Comparison of ENCODE assay signal across 1 cellular context in the genomic region with DNA sequence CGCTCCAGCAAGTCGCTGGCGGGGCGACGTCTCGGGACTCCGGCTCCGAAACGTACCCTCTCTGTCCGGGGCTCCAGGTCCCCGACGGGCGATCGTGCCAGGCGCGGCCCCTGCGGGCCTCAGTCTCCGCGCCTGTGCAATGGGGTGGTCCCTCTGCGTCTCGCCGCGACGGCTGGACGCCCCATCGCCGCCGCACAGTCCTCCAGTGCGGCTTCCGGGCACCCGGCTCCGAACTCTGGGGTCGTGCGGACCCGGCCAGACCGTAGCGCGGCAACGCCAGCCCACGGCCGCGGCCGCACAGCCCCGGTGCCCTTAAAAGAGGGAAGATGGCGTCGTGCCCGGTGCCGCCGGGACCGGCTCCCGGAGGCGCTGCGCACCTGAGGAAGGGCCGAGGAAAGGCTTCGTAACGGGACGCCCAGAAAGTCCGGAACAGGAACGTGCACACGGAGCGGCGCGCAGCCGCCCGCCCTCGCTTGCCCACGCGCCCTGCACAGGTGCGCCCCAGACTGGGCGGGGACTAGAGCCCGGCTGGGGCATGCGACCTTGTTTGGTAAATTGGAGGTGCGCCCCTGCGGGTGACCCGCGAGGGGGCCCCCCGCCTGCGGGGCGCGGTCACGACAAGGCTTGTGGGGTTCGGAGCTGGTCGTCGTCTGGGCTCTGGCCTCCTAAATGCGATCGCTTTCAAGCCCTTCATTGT.
TF ChIP-seq lines count a peak whose summit lies in the region.

No MANE protein-coding gene starts in this region.

TF ChIP-seq in HCT116, 20 proteins besides CTCF, POLR2A, EP300 and RAD21 (continued from another document):
- TF ChIP-seq, protein P1, sequence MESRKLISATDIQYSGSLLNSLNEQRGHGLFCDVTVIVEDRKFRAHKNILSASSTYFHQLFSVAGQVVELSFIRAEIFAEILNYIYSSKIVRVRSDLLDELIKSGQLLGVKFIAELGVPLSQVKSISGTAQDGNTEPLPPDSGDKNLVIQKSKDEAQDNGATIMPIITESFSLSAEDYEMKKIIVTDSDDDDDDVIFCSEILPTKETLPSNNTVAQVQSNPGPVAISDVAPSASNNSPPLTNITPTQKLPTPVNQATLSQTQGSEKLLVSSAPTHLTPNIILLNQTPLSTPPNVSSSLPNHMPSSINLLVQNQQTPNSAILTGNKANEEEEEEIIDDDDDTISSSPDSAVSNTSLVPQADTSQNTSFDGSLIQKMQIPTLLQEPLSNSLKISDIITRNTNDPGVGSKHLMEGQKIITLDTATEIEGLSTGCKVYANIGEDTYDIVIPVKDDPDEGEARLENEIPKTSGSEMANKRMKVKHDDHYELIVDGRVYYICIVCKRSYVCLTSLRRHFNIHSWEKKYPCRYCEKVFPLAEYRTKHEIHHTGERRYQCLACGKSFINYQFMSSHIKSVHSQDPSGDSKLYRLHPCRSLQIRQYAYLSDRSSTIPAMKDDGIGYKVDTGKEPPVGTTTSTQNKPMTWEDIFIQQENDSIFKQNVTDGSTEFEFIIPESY (IDR thresholded peaks at IDR 0.05; ENCODE audit: extremely low read depth, insufficient replicate concordance, low read length), result no peak
- no peak for TF ChIP-seq EZH2phosphoT487 (IDR thresholded peaks at IDR 0.05; ENCODE audit: borderline replicate concordance)
- peak; percentile 59 for TF ChIP-seq SP1 (IDR thresholded peaks at IDR 0.05; ENCODE audit: low read depth)
- TF ChIP-seq CBX3 (IDR thresholded peaks at IDR 0.05; ENCODE audit: low read depth), result no peak
- TF ChIP-seq, protein P2, sequence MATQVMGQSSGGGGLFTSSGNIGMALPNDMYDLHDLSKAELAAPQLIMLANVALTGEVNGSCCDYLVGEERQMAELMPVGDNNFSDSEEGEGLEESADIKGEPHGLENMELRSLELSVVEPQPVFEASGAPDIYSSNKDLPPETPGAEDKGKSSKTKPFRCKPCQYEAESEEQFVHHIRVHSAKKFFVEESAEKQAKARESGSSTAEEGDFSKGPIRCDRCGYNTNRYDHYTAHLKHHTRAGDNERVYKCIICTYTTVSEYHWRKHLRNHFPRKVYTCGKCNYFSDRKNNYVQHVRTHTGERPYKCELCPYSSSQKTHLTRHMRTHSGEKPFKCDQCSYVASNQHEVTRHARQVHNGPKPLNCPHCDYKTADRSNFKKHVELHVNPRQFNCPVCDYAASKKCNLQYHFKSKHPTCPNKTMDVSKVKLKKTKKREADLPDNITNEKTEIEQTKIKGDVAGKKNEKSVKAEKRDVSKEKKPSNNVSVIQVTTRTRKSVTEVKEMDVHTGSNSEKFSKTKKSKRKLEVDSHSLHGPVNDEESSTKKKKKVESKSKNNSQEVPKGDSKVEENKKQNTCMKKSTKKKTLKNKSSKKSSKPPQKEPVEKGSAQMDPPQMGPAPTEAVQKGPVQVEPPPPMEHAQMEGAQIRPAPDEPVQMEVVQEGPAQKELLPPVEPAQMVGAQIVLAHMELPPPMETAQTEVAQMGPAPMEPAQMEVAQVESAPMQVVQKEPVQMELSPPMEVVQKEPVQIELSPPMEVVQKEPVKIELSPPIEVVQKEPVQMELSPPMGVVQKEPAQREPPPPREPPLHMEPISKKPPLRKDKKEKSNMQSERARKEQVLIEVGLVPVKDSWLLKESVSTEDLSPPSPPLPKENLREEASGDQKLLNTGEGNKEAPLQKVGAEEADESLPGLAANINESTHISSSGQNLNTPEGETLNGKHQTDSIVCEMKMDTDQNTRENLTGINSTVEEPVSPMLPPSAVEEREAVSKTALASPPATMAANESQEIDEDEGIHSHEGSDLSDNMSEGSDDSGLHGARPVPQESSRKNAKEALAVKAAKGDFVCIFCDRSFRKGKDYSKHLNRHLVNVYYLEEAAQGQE (IDR thresholded peaks at IDR 0.05; ENCODE audit: low read depth), result no peak
- TF ChIP-seq ZFX (IDR thresholded peaks at IDR 0.05), result peak; percentile 53; the same call in 1 of the 2 replicates
- TF ChIP-seq, protein P3, sequence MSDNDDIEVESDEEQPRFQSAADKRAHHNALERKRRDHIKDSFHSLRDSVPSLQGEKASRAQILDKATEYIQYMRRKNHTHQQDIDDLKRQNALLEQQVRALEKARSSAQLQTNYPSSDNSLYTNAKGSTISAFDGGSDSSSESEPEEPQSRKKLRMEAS (IDR thresholded peaks at IDR 0.05), result peak; percentile 80
- TF ChIP-seq SRF (IDR thresholded peaks at IDR 0.05; ENCODE audit: low read depth), result no peak
- TF ChIP-seq FOSL1 (IDR thresholded peaks at IDR 0.05; ENCODE audit: low read depth), result no peak
- TF ChIP-seq TCF7L2 (IDR thresholded peaks at IDR 0.05; ENCODE audit: borderline replicate concordance, extremely low read depth, insufficient read depth, insufficient read length), result no peak
- peak; percentile 47 for TF ChIP-seq YY1 (IDR thresholded peaks at IDR 0.05; ENCODE audit: extremely low read depth, insufficient replicate concordance, low read depth, low read length)
- TF ChIP-seq CEBPB (IDR thresholded peaks at IDR 0.05; ENCODE audit: low read depth), result no peak
- TF ChIP-seq EGR1 (IDR thresholded peaks at IDR 0.05; ENCODE audit: low read depth), result peak; percentile 66
